In the genomic region with DNA sequence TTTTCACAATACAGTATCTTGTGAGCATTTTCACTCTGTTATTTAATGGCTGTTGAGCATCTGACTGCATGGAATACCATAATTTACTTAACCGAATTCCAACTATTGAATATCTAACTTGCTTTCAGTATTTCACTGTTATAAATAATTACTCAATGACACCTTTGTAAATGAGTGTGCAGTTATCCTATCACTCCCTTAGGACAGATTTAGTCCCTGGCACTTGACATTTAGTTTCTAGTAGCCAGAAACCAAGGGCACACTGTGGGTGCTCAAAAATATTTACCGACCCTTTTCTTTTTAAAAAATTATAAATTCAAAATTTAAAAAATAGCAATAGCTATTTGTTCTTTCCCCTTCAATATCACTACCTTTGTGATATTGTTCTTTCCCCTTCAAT, we compare ENCODE assay signal across 9 cellular contexts.
"Had no signal": no experiment of that assay in that cellular context is flagged by ENCODE, and none has a peak within 500 bp of the region (broad histone marks: within the 10 kb centered on the region; RNA-seq: fewer than 3 reads in every experiment).

No MANE protein-coding gene starts in this region.

- H3K4me1 ChIP-seq: HAP-1 had no signal

- H3K27me3 Mint-ChIP-seq: IgD-negative memory B cell had no signal

- H3K27ac ChIP-seq: GM23248, HL-60 had no signal

- H3K4me3 Mint-ChIP-seq: HFFc6, IgD-negative memory B cell had no signal

- H3K4me3 ChIP-seq: GM23248, HAP-1 had no signal

- H3K9me3 ChIP-seq: HAP-1 had no signal

- H3K27ac Mint-ChIP-seq: HFFc6, IgD-negative memory B cell had no signal

- H3K36me3 ChIP-seq: HAP-1 had no signal

- H3K9me3 Mint-ChIP-seq: HFFc6 had no signal

- ATAC-seq: HCT116, HepG2 had no signal

- H3K4me1 Mint-ChIP-seq: IgD-negative memory B cell had no signal

- H3K36me3 Mint-ChIP-seq: IgD-negative memory B cell had no signal

- DNase-seq: GM23248, GOT3, H7, HFFc6 had no signal
